In genomic region chr13:23888658-23889597, GRCh38 we compare ENCODE assay signal across 8 cellular contexts. TPM values are rescaled to one million over a fixed set of nuclear protein-coding genes. Genes with fewer than 3 reads are reported as not detected.
DNase-seq lines count a peak whose midpoint lies in the region; ATAC-seq and TF ChIP-seq lines count a peak whose summit lies in the region.

MIPEP (minus strand) TSS chr13:23889400; CDS start chr13:23889320, 80 bp downstream.

- no peaks in the 10 kb centered on the region for H3K79me1 ChIP-seq in H9 (ENCODE audit: insufficient read depth, low read depth, low read length, poor library complexity, severe bottlenecking)

- H3T11ph ChIP-seq in H9 (ENCODE audit: low read length), result no peak within 1 kb of the TSS

- no peak within 1 kb of the TSS for H2BK120ac ChIP-seq in H9 (ENCODE audit: low read depth, low read length, poor library complexity, severe bottlenecking)

- no peaks in the 10 kb centered on the region for H3K27me3 ChIP-seq in H9 (ENCODE audit: insufficient read depth, low read length)
- no peaks in the 10 kb centered on the region for H3K27me3 ChIP-seq in SJCRH30
- H3K27me3 ChIP-seq in foreskin keratinocyte, result no peaks in the 10 kb centered on the region
- H3K27me3 ChIP-seq in neuron (ENCODE audit: insufficient read depth, low read length), result no peaks in the 10 kb centered on the region
- no peaks in the 10 kb centered on the region for H3K27me3 ChIP-seq in subcutaneous abdominal adipose tissue (ENCODE audit: control insufficient read depth in 5 of 5, insufficient read depth in 4 of 5, low read length in 5 of 5)

- H3K27ac ChIP-seq in H9 (ENCODE audit: insufficient read length, low read depth, low read length) (no peak within 1 kb of the TSS), SJCRH30 (peak within 1 kb of the TSS; percentile 55), foreskin keratinocyte (peak within 1 kb of the TSS; percentile 52), subcutaneous abdominal adipose tissue (ENCODE audit: low read depth, low read length) (peak within 1 kb of the TSS; percentile 84)

- ATAC-seq in foreskin keratinocyte, result peak; percentile 93

- peaks cover 15 to 18% of the 10 kb centered on the region in 2 experiments for H3K4me1 Mint-ChIP-seq in H9

- H3K27ac Mint-ChIP-seq in H9, result peak within 1 kb of the TSS in 1 of 3 experiments; percentile 31; a peak in 1 of 7 replicates

- no peak within 1 kb of the TSS for H3K4ac ChIP-seq in H9 (ENCODE audit: low read depth, low read length)

- H3K9me3 ChIP-seq in H9 (ENCODE audit: control insufficient read depth, low read depth, low read length) (no peaks in the 10 kb centered on the region), SJCRH30 (replicated peaks) (no peaks in the 10 kb centered on the region), neuron (ENCODE audit: low read length) (no peaks in the 10 kb centered on the region), subcutaneous abdominal adipose tissue (ENCODE audit: control insufficient read depth in 5 of 5, low read length in 5 of 5) (no peaks in the 10 kb centered on the region)

- H3K27me3 Mint-ChIP-seq in H9 (ENCODE audit: low read depth), result no peaks in the 10 kb centered on the region

- no peak within 1 kb of the TSS for H2BK15ac ChIP-seq in H9 (ENCODE audit: low read depth, low read length)

- DNase-seq in GF-D8 (lab: John Stamatoyannopoulos, UW) (peak; percentile 89), H9 (peak; percentile 96), M059J (ENCODE audit: low read depth) (peak; percentile 93), SJCRH30 (peak; percentile 95 to 98), foreskin keratinocyte (peak; percentile 84 to 90)
- peak; percentile 60 to 82 (median 68) for DNase-seq in activated naive CD4-positive, alpha-beta T cell (lab: John Stamatoyannopoulos, UW)

- H3K56ac ChIP-seq in H9 (ENCODE audit: insufficient read length, low read depth, low read length), result no peak within 1 kb of the TSS

- no peak within 1 kb of the TSS for H2AK5ac ChIP-seq in H9 (ENCODE audit: insufficient read length, low read length)

- no peak within 1 kb of the TSS for H3K14ac ChIP-seq in H9 (ENCODE audit: insufficient read depth, low read length)

- H3K36me3 Mint-ChIP-seq in H9 (ENCODE audit: insufficient read depth in 1 of 3, low read depth in 3 of 3), result peaks cover 2 to 10% (median 7%) of the 10 kb centered on the region in 3 experiments; a peak in 6 of 7 replicates

- no peaks in the 10 kb centered on the region for H3K4me1 ChIP-seq in H9 (ENCODE audit: insufficient read depth, low read length)
- 0 out of 2 replicates have a peak, but pooled peaks cover 2% of the 10 kb centered on the region for H3K4me1 ChIP-seq in SJCRH30
- peaks cover 17% of the 10 kb centered on the region for H3K4me1 ChIP-seq in foreskin keratinocyte
- peaks cover 9% of the 10 kb centered on the region for H3K4me1 ChIP-seq in neuron (ENCODE audit: insufficient read depth, low read length)
- peaks cover 5 to 21% (median 18%) of the 10 kb centered on the region in 5 donors for H3K4me1 ChIP-seq in subcutaneous abdominal adipose tissue (ENCODE audit: control insufficient read depth in 5 of 5, insufficient read depth in 5 of 5, low read length in 5 of 5)

- no peak within 1 kb of the TSS for H2BK5ac ChIP-seq in H9 (ENCODE audit: insufficient read length, low read length)

- TF ChIP-seq CTCF in H9 (conservative IDR thresholded peaks at IDR 0.05) (peak; percentile 82), foreskin keratinocyte (conservative IDR thresholded peaks at IDR 0.05) (peak; percentile 95)

- H3K9me3 Mint-ChIP-seq in H9, result no peaks in the 10 kb centered on the region

- no peak within 1 kb of the TSS for H4K8ac ChIP-seq in H9 (replicated peaks; ENCODE audit: insufficient read length, low read depth, low read length)

- H3K18ac ChIP-seq in H9 (ENCODE audit: insufficient read length, low read depth, low read length), result peak within 1 kb of the TSS; percentile 9

- no peak within 1 kb of the TSS for H2BK20ac ChIP-seq in H9 (ENCODE audit: low read depth, low read length, poor library complexity, severe bottlenecking)

- H3K4me3 Mint-ChIP-seq in H9, result peak within 1 kb of the TSS; percentile 86 to 87

- H4K91ac ChIP-seq in H9 (ENCODE audit: insufficient read length, low read depth, low read length), result no peak within 1 kb of the TSS

- no peak within 1 kb of the TSS for H2BK12ac ChIP-seq in H9 (ENCODE audit: insufficient read length, low read depth, low read length)

- no peak within 1 kb of the TSS for H3K23ac ChIP-seq in H9 (ENCODE audit: insufficient read length, low read depth, low read length)

- H3K4me3 ChIP-seq in SJCRH30 (peak within 1 kb of the TSS; percentile 84), neuron (ENCODE audit: low read length) (peak within 1 kb of the TSS; percentile 79), subcutaneous abdominal adipose tissue (ENCODE audit: low read depth in 1 of 5, low read length in 5 of 5) (peak within 1 kb of the TSS; percentile 90 to 98 (median 94))

- H3K9ac ChIP-seq in H9 (ENCODE audit: extremely low read depth, insufficient read length, low read length) (peak within 1 kb of the TSS; percentile 61), subcutaneous abdominal adipose tissue (ENCODE audit: low read length in 5 of 5) (peak within 1 kb of the TSS; percentile 28 to 97 (median 86))

- no peak within 1 kb of the TSS for H4K5ac ChIP-seq in H9 (ENCODE audit: insufficient read length, low read depth, low read length)

- H3K23me2 ChIP-seq in H9 (ENCODE audit: insufficient read length, low read depth, low read length, poor library complexity, severe bottlenecking), result peaks cover 6% of the 10 kb centered on the region

- H2AFZ ChIP-seq in H9 (ENCODE audit: low read length), result no peak within 1 kb of the TSS
- peak within 1 kb of the TSS; percentile 91 for H2AFZ ChIP-seq in neuron (ENCODE audit: low read depth, low read length)

- no peaks in the 10 kb centered on the region for H4K20me1 ChIP-seq in H9 (ENCODE audit: control insufficient read depth, insufficient read depth, insufficient read length)

- H3K79me2 ChIP-seq in H9 (ENCODE audit: insufficient read depth, low read length), result no peaks in the 10 kb centered on the region

- WGBS in H9 (ENCODE audit: extremely low coverage, insufficient read length, low lambda C conversion rate), result no CpG with 5 or more reads among the region's 73 CpGs

- peak within 1 kb of the TSS; percentile 87 for H3K4me2 ChIP-seq in H9 (ENCODE audit: insufficient read depth, insufficient read length, low read length)

- peaks cover 3% of the 10 kb centered on the region; the same call in 1 of the 2 replicates for H3K36me3 ChIP-seq in SJCRH30
- peaks cover 6% of the 10 kb centered on the region for H3K36me3 ChIP-seq in neuron (ENCODE audit: insufficient read depth, low read length)
- H3K36me3 ChIP-seq in subcutaneous abdominal adipose tissue (ENCODE audit: control insufficient read depth in 5 of 5, insufficient read depth in 5 of 5, low read length in 5 of 5), result peaks cover 7 to 8% (median 8%) of the 10 kb centered on the region in 5 donors

RNA-seq across cellular contexts. Expression of gene MIPEP, which starts in this region (rescaled TPM):
- total RNA-seq in H9 (2021) (18.5 and 19.5 TPM in 2 replicates), foreskin keratinocyte (23.7 and 29.2 TPM in 2 replicates)
- total RNA-seq in M059J (2014; rRNA removed; shearing (Covaris generic)), result 6.6 and 11.5 TPM in 2 replicates
- 11.5 and 18.0 TPM in 2 replicates for total RNA-seq in SJCRH30 (2014; rRNA removed; shearing (Covaris generic))
- 24.1 and 27.2 TPM in 2 replicates for polyA plus RNA-seq in foreskin keratinocyte
